ENCODE assay signal across 1 cellular context in genomic region chr13:113413178-113413897, GRCh38.
TF ChIP-seq lines count a peak whose summit lies in the region.

No MANE protein-coding gene starts in this region.

TF ChIP-seq in HepG2, 621 proteins besides CTCF, POLR2A, EP300 and RAD21:
- TF ChIP-seq IRF9 (CRISPR knock-in tag; IDR thresholded peaks at IDR 0.05; ENCODE audit: borderline replicate concordance) (peak; percentile 35; the same call in 1 of the 2 replicates), ZNF687 (CRISPR knock-in tag; IDR thresholded peaks at IDR 0.05) (0 out of 2 replicates have a peak, but pooled peaks have one; percentile 13), ADNP (CRISPR knock-in tag; IDR thresholded peaks at IDR 0.05) (no peak)
